18 cellular contexts compared by ENCODE assay signal in the genomic region with DNA sequence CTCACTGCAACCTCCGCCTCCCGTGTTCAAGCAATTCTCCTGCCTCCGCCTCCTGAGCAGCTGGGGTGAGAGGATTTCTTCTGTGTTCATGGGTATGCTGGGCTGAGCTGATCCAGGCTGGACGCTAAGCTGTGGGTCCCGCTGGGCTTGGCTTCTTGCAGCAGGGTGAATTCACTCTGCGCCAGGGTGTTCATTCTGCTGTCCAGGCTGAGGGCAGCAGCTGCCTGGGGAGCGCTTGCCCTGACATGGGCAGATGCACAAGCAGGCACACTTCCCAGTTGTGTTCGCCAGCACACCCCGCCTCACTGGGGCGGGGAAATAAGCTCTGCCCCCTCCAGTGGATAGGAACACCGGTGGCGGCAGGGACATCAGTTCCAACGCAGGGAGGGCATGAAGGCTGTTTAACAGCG. TPM values are rescaled to one million over a fixed set of nuclear protein-coding genes. Genes with fewer than 3 reads are reported as not detected.
A peak's percentile ranks its signal among the peaks of the same experiment; 100 is the strongest.
DNase-seq lines count a peak whose midpoint lies in the region; ATAC-seq lines count a peak whose summit lies in the region.
"Had no signal": no experiment of that assay in that cellular context is flagged by ENCODE, and none has a peak within 500 bp of the region (broad histone marks: within the 10 kb centered on the region; RNA-seq: fewer than 3 reads in every experiment).

No MANE protein-coding gene starts in this region.

- H3K27me3 ChIP-seq in mesenchymal stem cell (ENCODE audit: control insufficient read depth in 1 of 2, insufficient read depth in 1 of 2, low read length in 2 of 2) (no peaks in the 10 kb centered on the region), skeletal muscle tissue (ENCODE audit: control insufficient read depth in 3 of 3, insufficient read depth in 3 of 3, low read length in 3 of 3) (no peaks in the 10 kb centered on the region)
- H3K27me3 ChIP-seq: esophagus muscularis mucosa, hepatocyte, uterus had no signal

- no peak overlapping the region for H2BK15ac ChIP-seq in mesenchymal stem cell (ENCODE audit: low read depth, poor library complexity, severe bottlenecking)

- H3K9me3 ChIP-seq in mesenchymal stem cell (ENCODE audit: control insufficient read depth, low read length) = no peaks in the 10 kb centered on the region
- no peaks in the 10 kb centered on the region for H3K9me3 ChIP-seq in skeletal muscle tissue (ENCODE audit: control insufficient read depth in 3 of 3, low read length in 3 of 3)
- H3K9me3 ChIP-seq: esophagus muscularis mucosa, uterus had no signal

- H4K91ac ChIP-seq in mesenchymal stem cell (ENCODE audit: low read length) = peak overlapping the region; percentile 62

- H3K4me2 ChIP-seq in mesenchymal stem cell (ENCODE audit: low read length, poor library complexity, severe bottlenecking) = no peak overlapping the region
- H3K4me2 ChIP-seq: hepatocyte had no signal

- H3K27ac ChIP-seq in cingulate gyrus (ENCODE audit: low read depth, low read length) = peak overlapping the region; percentile 69
- H3K27ac ChIP-seq in mesenchymal stem cell (ENCODE audit: low read length, poor library complexity, severe bottlenecking) = no peak overlapping the region
- H3K27ac ChIP-seq in skeletal muscle tissue (ENCODE audit: low read depth, low read length) = peak overlapping the region; percentile 45
- H3K27ac ChIP-seq: esophagus muscularis mucosa, hepatocyte, uterus had no signal

- H3K4me3 ChIP-seq in mesenchymal stem cell (ENCODE audit: insufficient read depth in 1 of 2, low read depth in 1 of 2, low read length in 2 of 2) (no peak overlapping the region), skeletal muscle tissue (ENCODE audit: low read length in 3 of 3) (no peak overlapping the region)
- H3K4me3 ChIP-seq: esophagus muscularis mucosa, hepatocyte, uterus had no signal

- no peak overlapping the region for H2BK12ac ChIP-seq in mesenchymal stem cell (ENCODE audit: low read length in 2 of 2)

- H3K36me3 ChIP-seq in mesenchymal stem cell (ENCODE audit: control insufficient read depth in 1 of 2, insufficient read depth in 2 of 2, low read depth in 1 of 2, low read length in 2 of 2) = peaks cover 70 to 78% of the 10 kb centered on the region in 2 experiments
- peaks cover 44 to 60% (median 53%) of the 10 kb centered on the region in 3 donors for H3K36me3 ChIP-seq in skeletal muscle tissue (ENCODE audit: control insufficient read depth in 3 of 3, insufficient read depth in 3 of 3, low read length in 3 of 3)
- H3K36me3 ChIP-seq: uterus had no signal

- H3K9ac ChIP-seq in mesenchymal stem cell (ENCODE audit: low read length) (no peak overlapping the region), skeletal muscle tissue (ENCODE audit: low read depth in 1 of 3, low read length in 3 of 3) (peak overlapping the region in 1 of 3 donors; percentile 60)

- intact Hi-C loops in Right ventricle myocardium superior (cut with DNase I) = no loop called here

- H3K14ac ChIP-seq in mesenchymal stem cell (ENCODE audit: low read length in 2 of 2) = no peak overlapping the region

- no peak overlapping the region for H2AK5ac ChIP-seq in mesenchymal stem cell (ENCODE audit: low read length, severe bottlenecking)

- DNase-seq in NCI-H2196 (lab: John Stamatoyannopoulos, UW; ENCODE audit: unreplicated experiment) (peak; percentile 53), mesenchymal stem cell (no peak), Right ventricle myocardium superior (no peak), activated gamma-delta T cell treated with Interleukin-2 at 50 U/mL for 16 hours (no peak)
- DNase-seq in activated CD4-positive, CD25-positive, alpha-beta regulatory T cell treated with anti-CD3 and anti-CD28 coated beads, Interleukin-2, amount 50 U/mL, for 72 hours = no peak
- DNase-seq: activated CD4-positive, alpha-beta T cell treated with anti-CD3 and anti-CD28 coated beads for 1 hour; AML-193; Kasumi-1; NCI-H1105; NCI-H2107; NCI-H69; T-helper 9 cell; uterus had no signal

- no peak overlapping the region for H2BK120ac ChIP-seq in mesenchymal stem cell (ENCODE audit: low read depth, low read length)

- ATAC-seq in Right ventricle myocardium superior (ENCODE audit: poor library complexity) = no peak

- no peak overlapping the region for H2AFZ ChIP-seq in mesenchymal stem cell (ENCODE audit: low read depth, low read length)
- H2AFZ ChIP-seq: hepatocyte had no signal

- H3K4me1 ChIP-seq in mesenchymal stem cell (ENCODE audit: control insufficient read depth, insufficient read depth, low read depth, low read length) (peaks cover 2% of the 10 kb centered on the region), skeletal muscle tissue (ENCODE audit: control insufficient read depth in 3 of 3, insufficient read depth in 3 of 3, low read length in 3 of 3) (peaks cover 11 to 14% (median 11%) of the 10 kb centered on the region in 3 donors)
- H3K4me1 ChIP-seq: uterus had no signal

- H4K8ac ChIP-seq in mesenchymal stem cell (ENCODE audit: low read length) = no peak overlapping the region

- H3K4ac ChIP-seq in mesenchymal stem cell (ENCODE audit: low read depth in 1 of 2, low read length in 2 of 2) = no peak overlapping the region

- H3K23ac ChIP-seq in mesenchymal stem cell (ENCODE audit: low read length in 2 of 2) = no peak overlapping the region

- peaks cover 46% of the 10 kb centered on the region for H3K79me1 ChIP-seq in mesenchymal stem cell (replicated peaks; ENCODE audit: low read length, poor library complexity, severe bottlenecking)

- no peak overlapping the region for H2BK5ac ChIP-seq in mesenchymal stem cell (ENCODE audit: low read depth, low read length, poor library complexity, severe bottlenecking)

- H3K18ac ChIP-seq in mesenchymal stem cell (ENCODE audit: low read depth in 1 of 2, low read length in 2 of 2) = no peak overlapping the region

- WGBS in mesenchymal stem cell = 97% methylated on average over 14 of the region's 14 CpGs

RNA-seq across cellular contexts. Expression of a gene that starts 7.3 kb away (rescaled TPM):
- polyA plus RNA-seq in mesenchymal stem cell (2013, experiment 1 of 2) = 10.7 TPM
- 11.4 TPM for polyA plus RNA-seq in mesenchymal stem cell (2013, experiment 2 of 2)
- total RNA-seq in skeletal muscle tissue = 1.6 TPM
- 10.4 TPM for total RNA-seq in Right ventricle myocardium superior

RNA-seq across cellular contexts. Expression of a gene that starts 11.0 kb away (rescaled TPM):
- 16.8 TPM for polyA plus RNA-seq in mesenchymal stem cell (2013, experiment 1 of 2)
- polyA plus RNA-seq in mesenchymal stem cell (2013, experiment 2 of 2) = 18.0 TPM
- 4.2 TPM for total RNA-seq in skeletal muscle tissue
- total RNA-seq in Right ventricle myocardium superior = 16.3 TPM

RNA-seq across cellular contexts. Expression of a gene that starts 36.4 kb away (rescaled TPM):
- 7.2 TPM for polyA plus RNA-seq in mesenchymal stem cell (2013, experiment 1 of 2)
- 7.0 TPM for polyA plus RNA-seq in mesenchymal stem cell (2013, experiment 2 of 2)
- total RNA-seq in skeletal muscle tissue (2.6 TPM), Right ventricle myocardium superior (3.8 TPM)

RNA-seq across cellular contexts. Expression of a gene that starts 42.3 kb away (rescaled TPM):
- 0.33 TPM for polyA plus RNA-seq in mesenchymal stem cell (2013, experiment 1 of 2)
- polyA plus RNA-seq in mesenchymal stem cell (2013, experiment 2 of 2) = 0.33 TPM
- total RNA-seq in skeletal muscle tissue (1.0 TPM), Right ventricle myocardium superior (3.4 TPM)
- total RNA-seq: kidney epithelial cell had no signal
